ENCODE assay signal across 19 cellular contexts in the genomic region with DNA sequence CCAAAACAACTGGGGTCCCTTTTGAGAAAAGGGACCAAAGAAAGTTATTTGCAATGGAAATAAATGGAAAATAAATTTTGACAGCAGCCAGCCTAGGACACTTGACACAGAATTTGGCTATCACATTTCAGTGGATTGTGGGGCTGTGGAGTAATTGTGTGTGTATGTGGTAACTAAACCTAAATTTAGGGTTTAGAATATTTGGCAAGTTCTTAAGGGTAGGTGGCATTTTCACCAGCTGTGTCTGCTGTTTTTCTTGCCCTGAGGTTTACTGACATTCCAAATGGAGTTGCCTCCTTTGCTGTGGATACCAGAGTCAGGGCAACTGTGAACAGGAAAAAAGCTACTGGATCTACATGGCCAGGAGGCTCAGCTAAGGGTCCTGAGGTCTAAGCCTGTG.
"Had no signal": no experiment of that assay in that cellular context is flagged by ENCODE, and none has a peak within 500 bp of the region (broad histone marks: within the 10 kb centered on the region; RNA-seq: fewer than 3 reads in every experiment).

No MANE protein-coding gene starts in this region.

- H3K27me3 ChIP-seq: esophagus squamous epithelium, foreskin keratinocyte, left lung had no signal

- H3K27ac ChIP-seq: epithelial cell of prostate, esophagus squamous epithelium, foreskin keratinocyte, heart right ventricle, left lung, lower lobe of right lung had no signal

- H3K36me3 ChIP-seq: esophagus squamous epithelium, heart right ventricle, left lung, lower lobe of right lung had no signal

- H3K4me3 ChIP-seq: coronary artery, esophagus squamous epithelium, heart right ventricle, left lung, lower lobe of right lung, mucosa of descending colon had no signal

- H3K9me3 ChIP-seq: esophagus squamous epithelium, heart right ventricle, left lung, lower lobe of right lung, mucosa of descending colon had no signal

- DNase-seq: effector CD8-positive, alpha-beta T cell; effector memory CD8-positive, alpha-beta T cell; endodermal cell; erythroblast; esophagus squamous epithelium; foreskin keratinocyte; glutamatergic neuron; head of caudate nucleus; heart right ventricle; hippocampal formation; left cardiac atrium; left lung; left ventricle myocardium superior; lower lobe of right lung; mesenchymal stem cell; mucosa of descending colon had no signal

- ATAC-seq: effector memory CD8-positive, alpha-beta T cell; esophagus mucosa; foreskin keratinocyte; heart right ventricle; left cardiac atrium; left lung; left ventricle myocardium superior; lower lobe of right lung; mucosa of descending colon had no signal

- H3K4me1 ChIP-seq: esophagus squamous epithelium, foreskin keratinocyte, heart right ventricle, left lung, lower lobe of right lung had no signal
